ENCODE assay signal across 8 cellular contexts in genomic region chr17:10875411-10875810, GRCh38.
DNase-seq lines count a peak whose midpoint lies in the region; ATAC-seq lines count a peak whose summit lies in the region.

No MANE protein-coding gene starts in this region.

- H3K9me3 Mint-ChIP-seq in activated naive CD8-positive, alpha-beta T cell treated with anti-CD3 and anti-CD28 coated beads, Interleukin-2, amount 50 U/mL, for 24 hours = no peaks in the 10 kb centered on the region

- no peak overlapping the region for H3K27ac Mint-ChIP-seq in activated naive CD8-positive, alpha-beta T cell treated with anti-CD3 and anti-CD28 coated beads, Interleukin-2, amount 50 U/mL, for 24 hours

- H3K27me3 Mint-ChIP-seq in activated naive CD8-positive, alpha-beta T cell treated with anti-CD3 and anti-CD28 coated beads, Interleukin-2, amount 50 U/mL, for 24 hours = peaks cover 14% of the 10 kb centered on the region

- H3K36me3 Mint-ChIP-seq in activated naive CD8-positive, alpha-beta T cell treated with anti-CD3 and anti-CD28 coated beads, Interleukin-2, amount 50 U/mL, for 24 hours (ENCODE audit: low read depth) = no peaks in the 10 kb centered on the region

- no peak for ATAC-seq in activated naive CD8-positive, alpha-beta T cell treated with anti-CD3 and anti-CD28 coated beads, Interleukin-2, amount 50 U/mL, for 24 hours
- ATAC-seq in GM18873 (IDR thresholded peaks at IDR 0.05; ENCODE audit: low FRiP score, unreplicated experiment) = no peak

- DNase-seq in EH (ENCODE audit: low read depth) (peak; percentile 12), KBM-7 (peak; percentile 51), middle frontal gyrus (ENCODE audit: extremely low spot score, low spot score) (peak; percentile 59), NCI-H510A treated with DMSO at 0.1 percent for 48 hours (lab: John Stamatoyannopoulos, UW) (no peak), NCI-H345 treated with DMSO at 0.1 percent for 48 hours (lab: John Stamatoyannopoulos, UW; ENCODE audit: unreplicated experiment) (no peak)
- DNase-seq in activated naive CD8-positive, alpha-beta T cell treated with anti-CD3 and anti-CD28 coated beads, Interleukin-2, amount 50 U/mL, for 24 hours = peak; percentile 3
- DNase-seq in central memory CD4-positive, alpha-beta T cell = no peak

- in situ Hi-C loops in KBM-7 (cut with MboI; ENCODE audit: low pct_unique_long_range_greater_than_20kb, low sequenced_read_pairs) = loop anchor here (25.0 kb wide), 1 partner anchor 112 kb away; no protein-coding TSS in a partner anchor

- no peaks in the 10 kb centered on the region for H3K4me1 Mint-ChIP-seq in activated naive CD8-positive, alpha-beta T cell treated with anti-CD3 and anti-CD28 coated beads, Interleukin-2, amount 50 U/mL, for 24 hours

- H3K4me3 Mint-ChIP-seq in activated naive CD8-positive, alpha-beta T cell treated with anti-CD3 and anti-CD28 coated beads, Interleukin-2, amount 50 U/mL, for 24 hours = no peak overlapping the region

Comparison
In these comparisons a context has a peak if more than half of its experiments do, and no peak if none do; other contexts are left out.
1. DNase-seq: peak in EH (single experiment), KBM-7 (single experiment), activated naive CD8-positive, alpha-beta T cell treated with anti-CD3 and anti-CD28 coated beads, Interleukin-2, amount 50 U/mL, for 24 hours (single experiment) and middle frontal gyrus (single experiment); none in NCI-H510A treated with DMSO at 0.1 percent for 48 hours (single experiment), NCI-H345 treated with DMSO at 0.1 percent for 48 hours (single experiment) and central memory CD4-positive, alpha-beta T cell (single experiment).